Comparison of ENCODE assay signal across 9 cellular contexts in the genomic region with DNA sequence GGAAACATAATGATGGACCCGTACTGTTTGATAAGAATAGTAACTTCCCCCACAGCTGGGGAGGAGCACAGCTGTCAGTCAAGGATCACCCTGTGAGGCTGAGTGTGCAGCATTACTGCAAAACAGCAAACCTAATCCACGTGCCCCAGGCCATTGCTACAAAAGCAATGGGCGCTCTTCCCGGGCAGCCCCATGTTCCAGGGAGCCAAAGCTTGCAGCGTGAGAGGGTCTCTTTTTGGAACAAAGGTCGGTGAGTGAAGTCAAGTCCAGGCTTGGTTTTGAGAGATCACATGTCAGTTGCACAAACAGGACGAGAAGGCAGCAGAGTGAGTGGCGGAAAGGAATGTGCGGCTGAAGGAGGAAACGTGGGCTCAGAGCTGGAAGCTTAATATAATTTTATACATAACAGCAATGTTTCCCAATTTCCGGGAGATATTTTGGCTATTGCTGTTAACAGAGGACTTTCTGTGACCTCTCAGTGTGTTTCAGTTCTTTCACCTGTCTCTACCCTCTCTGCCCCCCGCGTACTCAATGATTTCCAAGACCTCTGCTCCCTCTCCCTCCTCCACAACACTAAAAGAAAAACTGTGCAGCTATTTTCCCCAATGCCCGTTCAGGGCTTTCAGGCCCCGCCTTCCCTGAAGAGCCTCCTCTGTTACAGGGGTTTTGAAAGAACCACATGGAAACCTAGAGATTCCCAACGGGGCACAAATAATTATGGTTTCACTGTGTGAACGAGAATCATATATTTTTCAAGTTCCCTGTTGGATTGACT.
DNase-seq lines count a peak whose midpoint lies in the region; ATAC-seq, FAIRE-seq and TF ChIP-seq lines count a peak whose summit lies in the region.
"Had no signal": no experiment of that assay in that cellular context is flagged by ENCODE, and none has a peak within 500 bp of the region (broad histone marks: within the 10 kb centered on the region; RNA-seq: fewer than 3 reads in every experiment).

No MANE protein-coding gene starts in this region.

- H3K4me1 ChIP-seq in A549 (no peaks in the 10 kb centered on the region), HEK293 (ENCODE audit: control insufficient read depth, insufficient read depth, low read length) (no peaks in the 10 kb centered on the region), HepG2 (ENCODE audit: insufficient read depth, low read length) (peaks cover 12% of the 10 kb centered on the region)

- no peaks in the 10 kb centered on the region for H3K79me2 ChIP-seq in HepG2 (ENCODE audit: insufficient read depth, low read length)

- no TSS peak for BruUV-seq in HepG2 (replicated peaks; lab: Mats Ljungman, UMichigan)

- H4K20me1 ChIP-seq in HepG2 (ENCODE audit: insufficient read depth, low read length) = no peaks in the 10 kb centered on the region

- WGBS in A549 (ENCODE audit: missing lambda C conversion rate) = 38% methylated on average over 17 of the region's 17 CpGs
- WGBS in HepG2 (ENCODE audit: low lambda C conversion rate) = 5% methylated on average over 17 of the region's 17 CpGs

- ATAC-seq in A549 (peak in 1 of 2 experiments; percentile 33; a peak in 1 of 6 replicates), HepG2 (peak; percentile 79), HG03469 (IDR thresholded peaks at IDR 0.05; ENCODE audit: unreplicated experiment) (no peak)

- no peaks in the 10 kb centered on the region for H3K36me3 ChIP-seq in HEK293 (ENCODE audit: control insufficient read depth in 2 of 2, insufficient read depth in 1 of 2, low read length in 2 of 2)
- H3K36me3 ChIP-seq in HepG2 (replicated peaks in 1 of 2; ENCODE audit: control insufficient read depth in 1 of 2, insufficient read depth in 2 of 2, low read length in 2 of 2) = no peaks in the 10 kb centered on the region

- peak overlapping the region; percentile 63; the same call in 2 of the 3 replicates for H3K4me2 ChIP-seq in A549
- H3K4me2 ChIP-seq in HepG2 (ENCODE audit: low read depth, low read length) = peak overlapping the region; percentile 59

- TF ChIP-seq EP300 in A549 (IDR thresholded peaks at IDR 0.05) = no peak
- no peak for TF ChIP-seq EP300 in HepG2 (IDR thresholded peaks at IDR 0.05; ENCODE audit: low read depth in 2 of 2, low read length in 2 of 2)
- no peak for TF ChIP-seq EP300 in HepG2 (CRISPR knock-in tag; IDR thresholded peaks at IDR 0.05; ENCODE audit: borderline replicate concordance)

- no peak for DNase-seq in A549 (ENCODE audit: low read depth in 1 of 2, low spot score in 1 of 2)
- DNase-seq in HepG2 (ENCODE audit: low spot score) = peak; percentile 34
- no peak for DNase-seq in germinal center (ENCODE audit: low spot score)
- DNase-seq in OCI-M2 (lab: John Stamatoyannopoulos, UW; ENCODE audit: unreplicated experiment) = no peak
- no peak for DNase-seq in G401 (ENCODE audit: low spot score)

- no peak for TF ChIP-seq CTCF in A549 (IDR thresholded peaks at IDR 0.05)
- TF ChIP-seq CTCF in HEK293 (tag by site-specific recombination; IDR thresholded peaks at IDR 0.05) = no peak
- no peak for TF ChIP-seq CTCF in HepG2 (CRISPR knock-in tag; IDR thresholded peaks at IDR 0.05)

- H3K36me3 Mint-ChIP-seq in activated naive CD8-positive, alpha-beta T cell = no peaks in the 10 kb centered on the region
- H3K36me3 Mint-ChIP-seq: brain had no signal

- peaks cover 24% of the 10 kb centered on the region for H3K27me3 Mint-ChIP-seq in activated naive CD8-positive, alpha-beta T cell

- POLR2A ChIA-PET in A549 (lab: Yijun Ruan, JAX) = no interaction called here
- POLR2A ChIA-PET in HEK293 (lab: Yijun Ruan, JAX) = interaction anchor here (0.5 to 0.9 kb wide), 2 partner anchors 13 to 54 kb away, joined by 3 to 4 read pairs; no protein-coding TSS in a partner anchor
- POLR2A ChIA-PET in HepG2 (lab: Yijun Ruan, JAX) = no interaction called here

- peak overlapping the region; percentile 27 for H3K4me3 Mint-ChIP-seq in activated naive CD8-positive, alpha-beta T cell
- H3K4me3 Mint-ChIP-seq: brain had no signal

- no peak for TF ChIP-seq RAD21 in A549 (conservative IDR thresholded peaks at IDR 0.05 in 1 of 2, IDR thresholded peaks at IDR 0.05 in 1 of 2)
- no peak for TF ChIP-seq RAD21 in HepG2 (CRISPR knock-in tag; IDR thresholded peaks at IDR 0.05)

- H3K27ac ChIP-seq in A549 (no peak overlapping the region), HEK293 (ENCODE audit: extremely low read depth, low read depth, low read length) (no peak overlapping the region), HepG2 (ENCODE audit: extremely low read length, insufficient read depth, low read length) (no peak overlapping the region)

- CTCF ChIA-PET in A549 (lab: Yijun Ruan, JAX) (interaction anchor here (1.2 kb wide), 1 partner anchor 221 kb away, joined by 3 read pairs; no protein-coding TSS in a partner anchor), HEK293 (lab: Yijun Ruan, JAX) (no interaction called here), HepG2 (lab: Yijun Ruan, JAX; ENCODE audit: low intra/inter-chr PET ratio, low total read pairs) (no interaction called here)

- H3K9me3 Mint-ChIP-seq in activated naive CD8-positive, alpha-beta T cell (ENCODE audit: low read depth) = no peaks in the 10 kb centered on the region

- peaks cover 0 to under 1% of the 10 kb centered on the region in 2 experiments; a peak in 1 of 5 replicates for H3K27me3 ChIP-seq in HepG2 (ENCODE audit: control insufficient read depth in 1 of 2, insufficient read depth in 2 of 2, low read length in 2 of 2)

- intact Hi-C loops in HepG2 (cut with micrococcal nuclease; ENCODE audit: unreplicated experiment) = no loop called here

- no peak overlapping the region for H3K4me3 ChIP-seq in A549
- peak overlapping the region; percentile 13; the same call in 1 of the 2 replicates for H3K4me3 ChIP-seq in HEK293 (ENCODE audit: low read depth, low read length)
- H3K4me3 ChIP-seq in HepG2 (replicated peaks in 1 of 3; ENCODE audit: insufficient read depth in 1 of 3, low read depth in 2 of 3, low read length in 3 of 3) = peak overlapping the region in 2 of 3 experiments; percentile 3 to 54; a peak in 3 of 6 replicates

- no peak overlapping the region for H2AFZ ChIP-seq in HepG2 (ENCODE audit: low read length)

- no peak for TF ChIP-seq POLR2A in A549 (IDR thresholded peaks at IDR 0.05; ENCODE audit: low read length)
- no peak for TF ChIP-seq POLR2A in HepG2 (IDR thresholded peaks at IDR 0.05; ENCODE audit: insufficient read depth in 1 of 2, low read depth in 2 of 2, low read length in 2 of 2)

- FAIRE-seq in A549 (lab: Jason Lieb, UNC) (no peak), HepG2 (lab: Jason Lieb, UNC) (no peak)

- peaks cover 13% of the 10 kb centered on the region for H3K4me1 Mint-ChIP-seq in activated naive CD8-positive, alpha-beta T cell (ENCODE audit: low read depth)

- no peak overlapping the region for H3K27ac Mint-ChIP-seq in activated naive CD8-positive, alpha-beta T cell

- no peak overlapping the region for H3K9ac ChIP-seq in HepG2 (ENCODE audit: insufficient read depth, low read depth, low read length)

- H3K9me3 ChIP-seq in A549 (no peaks in the 10 kb centered on the region), HEK293 (ENCODE audit: control insufficient read depth, insufficient read depth, low read depth, low read length) (no peaks in the 10 kb centered on the region), HepG2 (ENCODE audit: low read length) (no peaks in the 10 kb centered on the region)

- in situ Hi-C loops in HepG2 (cut with HindIII; ENCODE audit: extremely low pct_ligation_motif_present, low pct_unique_long_range_greater_than_20kb) (no loop called here), G401 (cut with HindIII; ENCODE audit: low sequenced_read_pairs) (no loop called here)

TF ChIP-seq in A549, 52 proteins besides CTCF, POLR2A, EP300 and RAD21:
- TF ChIP-seq FOSL2 (IDR thresholded peaks at IDR 0.05) (no peak), FOSL2 (CRISPR knock-in tag; IDR thresholded peaks at IDR 0.05) (no peak), NR3C1 (IDR thresholded peaks at IDR 0.05) (no peak), CHD2 (IDR thresholded peaks at IDR 0.05; ENCODE audit: low read length, partially characterized antibody) (no peak), HOXA7 (CRISPR knock-in tag; IDR thresholded peaks at IDR 0.05) (no peak)

TF ChIP-seq in HEK293, 187 proteins besides CTCF, POLR2A, EP300 and RAD21:
- TF ChIP-seq ZNF664 (tag by site-specific recombination; IDR thresholded peaks at IDR 0.05) = peak; percentile 61
- no peak for TF ChIP-seq ZNF391 (tag by site-specific recombination; IDR thresholded peaks at IDR 0.05; ENCODE audit: borderline replicate concordance, low read depth)
- 0 out of 2 replicates have a peak, but pooled peaks have one; percentile 7 for TF ChIP-seq GLIS1 (tag by site-specific recombination; IDR thresholded peaks at IDR 0.05)

TF ChIP-seq in HepG2, 621 proteins besides CTCF, POLR2A, EP300 and RAD21 (continues in another document):
- TF ChIP-seq, protein P1, sequence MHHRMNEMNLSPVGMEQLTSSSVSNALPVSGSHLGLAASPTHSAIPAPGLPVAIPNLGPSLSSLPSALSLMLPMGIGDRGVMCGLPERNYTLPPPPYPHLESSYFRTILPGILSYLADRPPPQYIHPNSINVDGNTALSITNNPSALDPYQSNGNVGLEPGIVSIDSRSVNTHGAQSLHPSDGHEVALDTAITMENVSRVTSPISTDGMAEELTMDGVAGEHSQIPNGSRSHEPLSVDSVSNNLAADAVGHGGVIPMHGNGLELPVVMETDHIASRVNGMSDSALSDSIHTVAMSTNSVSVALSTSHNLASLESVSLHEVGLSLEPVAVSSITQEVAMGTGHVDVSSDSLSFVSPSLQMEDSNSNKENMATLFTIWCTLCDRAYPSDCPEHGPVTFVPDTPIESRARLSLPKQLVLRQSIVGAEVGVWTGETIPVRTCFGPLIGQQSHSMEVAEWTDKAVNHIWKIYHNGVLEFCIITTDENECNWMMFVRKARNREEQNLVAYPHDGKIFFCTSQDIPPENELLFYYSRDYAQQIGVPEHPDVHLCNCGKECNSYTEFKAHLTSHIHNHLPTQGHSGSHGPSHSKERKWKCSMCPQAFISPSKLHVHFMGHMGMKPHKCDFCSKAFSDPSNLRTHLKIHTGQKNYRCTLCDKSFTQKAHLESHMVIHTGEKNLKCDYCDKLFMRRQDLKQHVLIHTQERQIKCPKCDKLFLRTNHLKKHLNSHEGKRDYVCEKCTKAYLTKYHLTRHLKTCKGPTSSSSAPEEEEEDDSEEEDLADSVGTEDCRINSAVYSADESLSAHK (CRISPR knock-in tag; IDR thresholded peaks at IDR 0.05; ENCODE audit: borderline replicate concordance) = no peak
